In genomic region chr2:224749136-224749535, GRCh38 we compare ENCODE assay signal across 1 cellular context.
TF ChIP-seq lines count a peak whose summit lies in the region.

No MANE protein-coding gene starts in this region.

TF ChIP-seq in GM23338, 12 proteins besides CTCF, POLR2A, EP300 and RAD21 (continued from another document):
- no peak for TF ChIP-seq ZNF462 (CRISPR knock-in tag; IDR thresholded peaks at IDR 0.05)
- no peak for TF ChIP-seq ZNF331 (CRISPR knock-in tag; IDR thresholded peaks at IDR 0.05; ENCODE audit: low read depth)
- no peak for TF ChIP-seq REST (IDR thresholded peaks at IDR 0.05; ENCODE audit: unreplicated experiment)
